In the genomic region with DNA sequence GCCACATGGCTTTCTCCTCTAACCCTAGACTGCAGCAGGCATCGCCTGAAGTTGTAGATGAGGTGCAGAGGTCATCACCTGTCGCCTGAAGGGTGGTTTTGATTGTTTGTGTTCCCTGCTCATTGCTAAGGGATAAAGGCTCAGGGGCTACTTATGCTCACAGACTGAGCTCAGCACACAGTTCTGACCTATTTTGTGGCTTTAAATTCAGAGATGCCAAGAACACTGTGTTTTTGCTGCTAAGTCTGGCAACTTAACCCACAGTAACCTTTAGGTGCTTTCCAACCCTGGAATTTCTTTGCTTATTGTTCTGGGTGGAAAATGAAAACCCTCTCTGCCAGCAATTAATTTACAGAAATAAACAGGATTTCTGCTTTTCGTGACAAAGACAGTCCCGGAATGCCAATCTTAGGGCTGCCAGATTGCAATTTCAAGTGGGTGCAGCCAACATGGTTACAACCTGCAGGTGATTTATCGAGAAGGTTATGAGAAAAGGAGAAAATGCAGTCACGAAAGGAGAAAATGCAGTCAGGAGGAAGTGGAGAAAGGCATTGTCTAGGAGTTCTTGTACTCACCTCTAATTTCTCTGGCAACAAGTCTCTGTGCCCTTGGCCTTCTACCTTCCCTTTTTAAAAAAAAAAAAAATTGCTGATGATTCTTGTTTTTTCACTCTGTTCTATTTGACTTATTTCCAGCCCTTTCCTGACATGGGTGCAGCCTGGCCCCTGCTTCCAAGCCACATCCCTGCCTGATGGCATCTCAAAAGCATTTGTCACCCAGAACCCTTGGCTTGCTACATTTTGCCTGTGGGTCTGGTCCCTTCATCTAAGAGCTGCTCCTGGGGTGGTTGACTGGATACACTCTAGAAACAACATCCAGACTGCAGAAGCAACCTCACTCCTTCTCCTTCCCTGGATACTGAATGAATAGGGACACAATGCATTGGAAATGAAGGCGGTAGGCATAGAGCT, we compare ENCODE assay signal across 19 cellular contexts. TPM values are rescaled to one million over a fixed set of nuclear protein-coding genes. Genes with fewer than 3 reads are reported as not detected.
"Had no signal": no experiment of that assay in that cellular context is flagged by ENCODE, and none has a peak within 500 bp of the region (broad histone marks: within the 10 kb centered on the region; RNA-seq: fewer than 3 reads in every experiment).

No MANE protein-coding gene starts in this region.

- H3K9me3 ChIP-seq: heart left ventricle, left ventricle myocardium inferior, right atrium auricular region, spleen, uterus had no signal

- H3K4me1 ChIP-seq: uterus had no signal

- ATAC-seq: activated CD8-positive, alpha-beta memory T cell treated with anti-CD3 and anti-CD28 coated beads, Interleukin-2, amount 10 ng/mL, durations not matched to agents 7 days and 5 days; activated naive CD4-positive, alpha-beta T cell treated with anti-CD3 and anti-CD28 coated beads, Interleukin-2, amount 50 U/mL, for 72 hours; stimulated activated memory B cell treated with anti-CD40 and anti-IgM and Interleukin-4, amounts not matched to agents 10 μg/mL and 1 μg/mL and 100 μg/mL, for 72 hours had no signal

- H3K27me3 ChIP-seq: heart left ventricle, right atrium auricular region, spleen, uterus had no signal

- DNase-seq: activated CD4-positive, alpha-beta T cell treated with anti-CD3 and anti-CD28 coated beads, Interleukin-2, amount 50 U/mL, for 4 hours; activated CD4-positive, CD25-positive, alpha-beta regulatory T cell treated with anti-CD3 and anti-CD28 coated beads, Interleukin-2, amount 50 U/mL, for 72 hours; activated CD8-positive, alpha-beta memory T cell treated with anti-CD3 and anti-CD28 coated beads, Interleukin-2, amount 10 ng/mL, durations not matched to agents 7 days and 5 days; activated effector memory CD4-positive, alpha-beta T cell treated with Interleukin-2 at 50 U/mL for 16 hours; activated T-cell treated with anti-CD3 and anti-CD28 coated beads, Interleukin-2, amount 50 U/mL, for 24 hours; amygdala; foreskin melanocyte; heart left ventricle; islet precursor cell; left ventricle myocardium inferior; spleen; stimulated activated CD4-positive, alpha-beta T cell treated with anti-CD3 and anti-CD28 coated beads, Interleukin-1b, Interleukin-23, amount 100 ng/mL, for 48 hours; uterus had no signal

- H3K36me3 Mint-ChIP-seq: activated naive CD4-positive, alpha-beta T cell treated with anti-CD3 and anti-CD28 coated beads, Interleukin-2, amount 50 U/mL, for 72 hours had no signal

- H3K36me3 ChIP-seq: uterus had no signal

- H3K4me3 Mint-ChIP-seq: activated CD8-positive, alpha-beta memory T cell treated with anti-CD3 and anti-CD28 coated beads, Interleukin-2, amount 10 ng/mL, durations not matched to agents 7 days and 5 days; activated T-cell treated with anti-CD3 and anti-CD28 coated beads, Interleukin-2, amount 50 U/mL, for 24 hours; mesothelial cell of epicardium; stimulated activated memory B cell treated with anti-CD40 and anti-IgM and Interleukin-4, amounts not matched to agents 10 μg/mL and 1 μg/mL and 100 μg/mL, for 72 hours had no signal

- H3K27ac ChIP-seq: left ventricle myocardium inferior, right atrium auricular region, uterus had no signal

- H3K4me3 ChIP-seq: heart left ventricle, left ventricle myocardium inferior, right atrium auricular region, spleen, uterus had no signal

- H3K27ac Mint-ChIP-seq: activated CD8-positive, alpha-beta memory T cell treated with anti-CD3 and anti-CD28 coated beads, Interleukin-2, amount 10 ng/mL, durations not matched to agents 7 days and 5 days; activated naive CD4-positive, alpha-beta T cell treated with anti-CD3 and anti-CD28 coated beads, Interleukin-2, amount 50 U/mL, for 72 hours; activated T-cell treated with anti-CD3 and anti-CD28 coated beads, Interleukin-2, amount 50 U/mL, for 24 hours; mesothelial cell of epicardium; stimulated activated memory B cell treated with anti-CD40 and anti-IgM and Interleukin-4, amounts not matched to agents 10 μg/mL and 1 μg/mL and 100 μg/mL, for 72 hours had no signal

- H3K9me3 Mint-ChIP-seq: activated naive CD4-positive, alpha-beta T cell treated with anti-CD3 and anti-CD28 coated beads, Interleukin-2, amount 50 U/mL, for 72 hours; activated T-cell treated with anti-CD3 and anti-CD28 coated beads, Interleukin-2, amount 50 U/mL, for 24 hours; mesothelial cell of epicardium had no signal

- H3K4me1 Mint-ChIP-seq: activated CD8-positive, alpha-beta memory T cell treated with anti-CD3 and anti-CD28 coated beads, Interleukin-2, amount 10 ng/mL, durations not matched to agents 7 days and 5 days; mesothelial cell of epicardium; stimulated activated memory B cell treated with anti-CD40 and anti-IgM and Interleukin-4, amounts not matched to agents 10 μg/mL and 1 μg/mL and 100 μg/mL, for 72 hours had no signal

- H3K27me3 Mint-ChIP-seq: activated CD8-positive, alpha-beta memory T cell treated with anti-CD3 and anti-CD28 coated beads, Interleukin-2, amount 10 ng/mL, durations not matched to agents 7 days and 5 days; activated T-cell treated with anti-CD3 and anti-CD28 coated beads, Interleukin-2, amount 50 U/mL, for 24 hours; stimulated activated memory B cell treated with anti-CD40 and anti-IgM and Interleukin-4, amounts not matched to agents 10 μg/mL and 1 μg/mL and 100 μg/mL, for 72 hours had no signal

RNA-seq across cellular contexts. Expression of a gene that starts 43.8 kb away (rescaled TPM):
- total RNA-seq: activated CD8-positive, alpha-beta memory T cell treated with anti-CD3 and anti-CD28 coated beads, Interleukin-2, amount 10 ng/mL, durations not matched to agents 7 days and 5 days; activated naive CD4-positive, alpha-beta T cell treated with anti-CD3 and anti-CD28 coated beads, Interleukin-2, amount 50 U/mL, for 72 hours; chondrocyte; T-helper 2 cell treated with Interferon-gamma antibody and Interleukin-4, amounts not matched to agents 100 ng/mL and 5 ng/mL, for 36 hours had no signal
